ENCODE assay signal across 29 cellular contexts in the genomic region with DNA sequence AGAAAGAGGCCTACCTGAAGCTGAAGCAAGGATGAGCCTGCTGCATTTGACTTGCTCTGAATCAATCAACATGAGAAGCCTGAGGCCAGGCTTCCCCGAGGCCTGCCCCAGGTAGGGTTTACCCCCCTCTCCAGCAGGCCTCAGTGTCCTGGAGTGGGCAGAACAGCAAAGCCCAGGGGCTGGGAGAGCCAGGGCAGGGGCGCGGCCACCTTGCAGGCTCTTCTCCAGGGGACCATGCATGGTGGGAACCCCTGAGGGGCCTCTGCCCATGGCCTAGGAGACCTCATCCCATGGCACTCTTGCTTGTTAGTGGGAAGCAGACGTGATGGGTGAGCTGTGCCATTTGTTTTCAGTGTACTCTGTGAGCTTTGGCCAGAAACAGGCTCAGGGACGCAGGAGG. TPM values are rescaled to one million over a fixed set of nuclear protein-coding genes. Genes with fewer than 3 reads are reported as not detected.
"Had no signal": no experiment of that assay in that cellular context is flagged by ENCODE, and none has a peak within 500 bp of the region (broad histone marks: within the 10 kb centered on the region; RNA-seq: fewer than 3 reads in every experiment).

No MANE protein-coding gene starts in this region.

- H3K27ac Mint-ChIP-seq: activated CD4-positive, alpha-beta memory T cell treated with anti-CD3 and anti-CD28 coated beads for 36 hours; activated naive CD8-positive, alpha-beta T cell treated with anti-CD3 and anti-CD28 coated beads, Interleukin-2, amount 50 U/mL, for 24 hours; activated T-cell treated with anti-CD3 and anti-CD28 coated beads, Interleukin-2, amount 50 U/mL, for 72 hours; dendritic cell treated with granulocyte-macrophage colony-stimulating factor and Interleukin-4, amounts not matched to agents 40 ng/mL and 50 ng/mL, for 4 days; neural progenitor cell; progenitor cell of endocrine pancreas; stimulated activated naive B cell treated with anti-CD40 and anti-IgM and Interleukin-4, amounts not matched to agents 10 μg/mL and 1 μg/mL and 100 μg/mL, for 72 hours had no signal

- H3K4me3 ChIP-seq: cardiac muscle cell, heart right ventricle, mucosa of descending colon, neural progenitor cell, sigmoid colon, smooth muscle cell, transverse colon, uterus had no signal

- H3K27ac ChIP-seq: cardiac muscle cell, heart right ventricle, neural progenitor cell, sigmoid colon, transverse colon, uterus had no signal

- H3K9me3 Mint-ChIP-seq: dendritic cell treated with granulocyte-macrophage colony-stimulating factor and Interleukin-4, amounts not matched to agents 40 ng/mL and 50 ng/mL, for 4 days had no signal

- H3K36me3 ChIP-seq: cardiac muscle cell, heart right ventricle, neural progenitor cell, sigmoid colon, transverse colon, uterus had no signal

- H3K27me3 ChIP-seq: cardiac muscle cell, heart right ventricle, sigmoid colon, transverse colon, uterus had no signal

- DNase-seq: activated CD4-positive, alpha-beta memory T cell treated with anti-CD3 and anti-CD28 coated beads for 36 hours; activated CD4-positive, alpha-beta T cell treated with anti-CD3 and anti-CD28 coated beads for 48 hours; activated gamma-delta T cell; activated naive CD4-positive, alpha-beta T cell treated with anti-CD3 and anti-CD28 coated beads, Interleukin-2, amount 50 U/mL, for 16 hours; activated naive CD8-positive, alpha-beta T cell treated with anti-CD3 and anti-CD28 coated beads, Interleukin-2, amount 50 U/mL, for 24 hours; activated T-cell treated with anti-CD3 and anti-CD28 coated beads, Interleukin-2, amount 50 U/mL, for 72 hours; effector CD4-positive, alpha-beta T cell; foreskin fibroblast; heart right ventricle; islet precursor cell; left cardiac atrium; mucosa of descending colon; retina; sigmoid colon; stimulated activated CD4-positive, alpha-beta T cell treated with anti-CD3 and anti-CD28 coated beads, Interleukin-2, amount 100 ng/mL, for 48 hours; stimulated activated CD8-positive, alpha-beta memory T cell treated with anti-CD3 and anti-CD28 coated beads, Interleukin-4, amount 100 ng/mL, for 48 hours; stimulated activated naive B cell treated with anti-CD40 and anti-IgM and Interleukin-4, amounts not matched to agents 10 μg/mL and 1 μg/mL and 100 μg/mL, for 72 hours; transverse colon; uterus had no signal

- H3K9me3 ChIP-seq: heart right ventricle, mucosa of descending colon, sigmoid colon, transverse colon, uterus had no signal

- ATAC-seq: activated naive CD8-positive, alpha-beta T cell treated with anti-CD3 and anti-CD28 coated beads, Interleukin-2, amount 50 U/mL, for 24 hours; activated T-cell treated with anti-CD3 and anti-CD28 coated beads, Interleukin-2, amount 50 U/mL, for 72 hours; heart right ventricle; left cardiac atrium; mucosa of descending colon; stimulated activated naive B cell treated with anti-CD40 and anti-IgM and Interleukin-4, amounts not matched to agents 10 μg/mL and 1 μg/mL and 100 μg/mL, for 72 hours had no signal

- H3K4me2 ChIP-seq: smooth muscle cell had no signal

- H3K27me3 Mint-ChIP-seq: dendritic cell treated with granulocyte-macrophage colony-stimulating factor and Interleukin-4, amounts not matched to agents 40 ng/mL and 50 ng/mL, for 4 days; progenitor cell of endocrine pancreas had no signal

- H3K4me3 Mint-ChIP-seq: activated CD4-positive, alpha-beta memory T cell treated with anti-CD3 and anti-CD28 coated beads for 36 hours; activated naive CD8-positive, alpha-beta T cell treated with anti-CD3 and anti-CD28 coated beads, Interleukin-2, amount 50 U/mL, for 24 hours; dendritic cell treated with granulocyte-macrophage colony-stimulating factor and Interleukin-4, amounts not matched to agents 40 ng/mL and 50 ng/mL, for 4 days had no signal

- H2AFZ ChIP-seq: neural progenitor cell had no signal

RNA-seq across cellular contexts. Expression of a gene that starts 42.3 kb away (rescaled TPM):
- total RNA-seq: activated CD4-positive, alpha-beta memory T cell treated with anti-CD3 and anti-CD28 coated beads for 36 hours; activated T-cell treated with anti-CD3 and anti-CD28 coated beads, Interleukin-2, amount 50 U/mL, for 72 hours; cardiac muscle cell; epithelial cell of proximal tubule; fibroblast of lung; left cardiac atrium; mucosa of descending colon; osteocyte; progenitor cell of endocrine pancreas; sigmoid colon; smooth muscle cell; temporal lobe; transverse colon; uterus had no signal
- polyA plus RNA-seq: fibroblast of lung, heart right ventricle, sigmoid colon, smooth muscle cell had no signal

RNA-seq across cellular contexts. Expression of a gene that starts 51.5 kb away (rescaled TPM):
- total RNA-seq: activated CD4-positive, alpha-beta memory T cell treated with anti-CD3 and anti-CD28 coated beads for 36 hours; activated T-cell treated with anti-CD3 and anti-CD28 coated beads, Interleukin-2, amount 50 U/mL, for 72 hours; cardiac muscle cell; epithelial cell of proximal tubule; fibroblast of lung; liver; mucosa of descending colon; osteocyte; smooth muscle cell; uterus had no signal
- polyA plus RNA-seq: cardiac muscle cell, fibroblast of lung, liver had no signal
